Comparison of ENCODE assay signal across 2 cellular contexts in the genomic region with DNA sequence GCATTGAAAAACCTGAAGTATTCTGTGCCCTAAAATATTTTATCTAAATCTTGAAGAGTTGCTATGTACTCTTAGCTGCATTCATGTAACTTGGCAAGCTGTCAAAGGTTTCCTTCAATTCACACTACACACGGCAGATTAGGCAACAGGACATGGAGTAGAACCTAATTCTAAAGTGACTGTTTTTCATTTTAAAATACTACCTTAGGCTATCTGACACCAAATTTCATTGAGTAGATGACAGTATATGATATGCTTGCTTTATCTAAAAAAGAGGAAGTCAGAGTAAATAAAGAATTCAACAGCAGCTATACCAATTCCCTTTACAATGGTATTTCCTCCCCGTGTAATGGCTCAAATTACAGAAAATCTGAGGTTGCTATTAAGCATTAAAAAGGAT.
TF ChIP-seq lines count a peak whose summit lies in the region.

No MANE protein-coding gene starts in this region.

TF ChIP-seq in SK-N-SH treated with all-trans-retinoic acid at 6 μM for 48 hours, 23 proteins besides CTCF, POLR2A, EP300 and RAD21 (continued from another document):
- no peak for TF ChIP-seq RARB (CRISPR knock-in tag; IDR thresholded peaks at IDR 0.05)
- TF ChIP-seq, protein P1, sequence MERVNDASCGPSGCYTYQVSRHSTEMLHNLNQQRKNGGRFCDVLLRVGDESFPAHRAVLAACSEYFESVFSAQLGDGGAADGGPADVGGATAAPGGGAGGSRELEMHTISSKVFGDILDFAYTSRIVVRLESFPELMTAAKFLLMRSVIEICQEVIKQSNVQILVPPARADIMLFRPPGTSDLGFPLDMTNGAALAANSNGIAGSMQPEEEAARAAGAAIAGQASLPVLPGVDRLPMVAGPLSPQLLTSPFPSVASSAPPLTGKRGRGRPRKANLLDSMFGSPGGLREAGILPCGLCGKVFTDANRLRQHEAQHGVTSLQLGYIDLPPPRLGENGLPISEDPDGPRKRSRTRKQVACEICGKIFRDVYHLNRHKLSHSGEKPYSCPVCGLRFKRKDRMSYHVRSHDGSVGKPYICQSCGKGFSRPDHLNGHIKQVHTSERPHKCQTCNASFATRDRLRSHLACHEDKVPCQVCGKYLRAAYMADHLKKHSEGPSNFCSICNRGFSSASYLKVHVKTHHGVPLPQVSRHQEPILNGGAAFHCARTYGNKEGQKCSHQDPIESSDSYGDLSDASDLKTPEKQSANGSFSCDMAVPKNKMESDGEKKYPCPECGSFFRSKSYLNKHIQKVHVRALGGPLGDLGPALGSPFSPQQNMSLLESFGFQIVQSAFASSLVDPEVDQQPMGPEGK (CRISPR knock-in tag; IDR thresholded peaks at IDR 0.05; ENCODE audit: borderline replicate concordance): no peak
- no peak for TF ChIP-seq BACH2 (CRISPR knock-in tag; IDR thresholded peaks at IDR 0.05; ENCODE audit: borderline replicate concordance)
- TF ChIP-seq, protein P2, sequence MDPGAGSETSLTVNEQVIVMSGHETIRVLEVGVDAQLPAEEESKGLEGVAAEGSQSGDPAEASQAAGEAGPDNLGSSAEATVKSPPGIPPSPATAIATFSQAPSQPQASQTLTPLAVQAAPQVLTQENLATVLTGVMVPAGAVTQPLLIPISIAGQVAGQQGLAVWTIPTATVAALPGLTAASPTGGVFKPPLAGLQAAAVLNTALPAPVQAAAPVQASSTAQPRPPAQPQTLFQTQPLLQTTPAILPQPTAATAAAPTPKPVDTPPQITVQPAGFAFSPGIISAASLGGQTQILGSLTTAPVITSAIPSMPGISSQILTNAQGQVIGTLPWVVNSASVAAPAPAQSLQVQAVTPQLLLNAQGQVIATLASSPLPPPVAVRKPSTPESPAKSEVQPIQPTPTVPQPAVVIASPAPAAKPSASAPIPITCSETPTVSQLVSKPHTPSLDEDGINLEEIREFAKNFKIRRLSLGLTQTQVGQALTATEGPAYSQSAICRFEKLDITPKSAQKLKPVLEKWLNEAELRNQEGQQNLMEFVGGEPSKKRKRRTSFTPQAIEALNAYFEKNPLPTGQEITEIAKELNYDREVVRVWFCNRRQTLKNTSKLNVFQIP (CRISPR knock-in tag; IDR thresholded peaks at IDR 0.05; ENCODE audit: borderline replicate concordance, low read depth): no peak
- TF ChIP-seq, protein P3, sequence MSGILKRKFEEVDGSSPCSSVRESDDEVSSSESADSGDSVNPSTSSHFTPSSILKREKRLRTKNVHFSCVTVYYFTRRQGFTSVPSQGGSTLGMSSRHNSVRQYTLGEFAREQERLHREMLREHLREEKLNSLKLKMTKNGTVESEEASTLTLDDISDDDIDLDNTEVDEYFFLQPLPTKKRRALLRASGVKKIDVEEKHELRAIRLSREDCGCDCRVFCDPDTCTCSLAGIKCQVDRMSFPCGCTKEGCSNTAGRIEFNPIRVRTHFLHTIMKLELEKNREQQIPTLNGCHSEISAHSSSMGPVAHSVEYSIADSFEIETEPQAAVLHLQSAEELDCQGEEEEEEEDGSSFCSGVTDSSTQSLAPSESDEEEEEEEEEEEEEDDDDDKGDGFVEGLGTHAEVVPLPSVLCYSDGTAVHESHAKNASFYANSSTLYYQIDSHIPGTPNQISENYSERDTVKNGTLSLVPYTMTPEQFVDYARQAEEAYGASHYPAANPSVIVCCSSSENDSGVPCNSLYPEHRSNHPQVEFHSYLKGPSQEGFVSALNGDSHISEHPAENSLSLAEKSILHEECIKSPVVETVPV (CRISPR knock-in tag; IDR thresholded peaks at IDR 0.05): no peak
- no peak for TF ChIP-seq ZFP30 (CRISPR knock-in tag; IDR thresholded peaks at IDR 0.05)
- TF ChIP-seq ZNF565 (CRISPR knock-in tag; conservative IDR thresholded peaks at IDR 0.05; ENCODE audit: low read depth): no peak
- TF ChIP-seq PPARA (CRISPR knock-in tag; IDR thresholded peaks at IDR 0.05; ENCODE audit: borderline replicate concordance): no peak
- no peak for TF ChIP-seq ESRRG (CRISPR knock-in tag; IDR thresholded peaks at IDR 0.05)
- TF ChIP-seq ISL1 (CRISPR knock-in tag; IDR thresholded peaks at IDR 0.05): no peak
- TF ChIP-seq ZC3H10 (CRISPR knock-in tag; IDR thresholded peaks at IDR 0.05): no peak
TF ChIP-seq in SK-N-SH treated with all-trans-retinoic acid at 6 μM for 48 hours: peak in this region for 0.

TF ChIP-seq in SK-N-SH, 30 proteins besides CTCF, POLR2A, EP300 and RAD21 (continued from another document):
- TF ChIP-seq NFIC (IDR thresholded peaks at IDR 0.05; ENCODE audit: borderline replicate concordance) (no peak), GATA2 (CRISPR knock-in tag; IDR thresholded peaks at IDR 0.05) (no peak), MEF2A (IDR thresholded peaks at IDR 0.05; ENCODE audit: borderline replicate concordance, low read depth) (no peak)
TF ChIP-seq in SK-N-SH: peak in this region for 0.
